In genomic region chr1:46098043-46098712, GRCh38 we compare ENCODE assay signal across 2 cellular contexts.
TF ChIP-seq lines count a peak whose summit lies in the region.

No MANE protein-coding gene starts in this region.

TF ChIP-seq in IMR-90, 13 proteins besides CTCF, POLR2A, EP300 and RAD21:
- TF ChIP-seq CHD1 (IDR thresholded peaks at IDR 0.05; ENCODE audit: low read depth, low read length) = no peak
- TF ChIP-seq, protein P1, sequence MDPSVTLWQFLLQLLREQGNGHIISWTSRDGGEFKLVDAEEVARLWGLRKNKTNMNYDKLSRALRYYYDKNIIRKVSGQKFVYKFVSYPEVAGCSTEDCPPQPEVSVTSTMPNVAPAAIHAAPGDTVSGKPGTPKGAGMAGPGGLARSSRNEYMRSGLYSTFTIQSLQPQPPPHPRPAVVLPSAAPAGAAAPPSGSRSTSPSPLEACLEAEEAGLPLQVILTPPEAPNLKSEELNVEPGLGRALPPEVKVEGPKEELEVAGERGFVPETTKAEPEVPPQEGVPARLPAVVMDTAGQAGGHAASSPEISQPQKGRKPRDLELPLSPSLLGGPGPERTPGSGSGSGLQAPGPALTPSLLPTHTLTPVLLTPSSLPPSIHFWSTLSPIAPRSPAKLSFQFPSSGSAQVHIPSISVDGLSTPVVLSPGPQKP (IDR thresholded peaks at IDR 0.05; ENCODE audit: borderline replicate concordance, low read depth, low read length) = no peak
- no peak for TF ChIP-seq MXI1 (IDR thresholded peaks at IDR 0.05; ENCODE audit: borderline replicate concordance, low read depth, low read length)
- no peak for TF ChIP-seq USF2 (IDR thresholded peaks at IDR 0.05; ENCODE audit: low read depth, low read length)

TF ChIP-seq in K562, 482 proteins besides CTCF, POLR2A, EP300 and RAD21:
- TF ChIP-seq ZNF24 (IDR thresholded peaks at IDR 0.05) = peak; percentile 71; the same call in 1 of the 2 replicates
- no peak for TF ChIP-seq ILK (tag; IDR thresholded peaks at IDR 0.05; ENCODE audit: borderline replicate concordance, low read depth)
